ENCODE assay signal across 5 cellular contexts in genomic region chr3:69480986-69481385, GRCh38.
DNase-seq lines count a peak whose midpoint lies in the region; TF ChIP-seq lines count a peak whose summit lies in the region.
"Not testable (repeated sequence)": the region's sequence is repeated elsewhere in the genome, so short reads cannot be mapped to it uniquely, and the experiment has no call there.

No MANE protein-coding gene starts in this region.

- H3K27me3 ChIP-seq in H7 (ENCODE audit: control insufficient read depth, insufficient read depth, low read length): not testable (repeated sequence)

- DNase-seq in DMS53 (lab: John Stamatoyannopoulos, UW) (peak; percentile 45), head of caudate nucleus (peak in 26 of 42 donors; percentile 13 to 74 (median 48))
- DNase-seq in H7; endothelial cell (ENCODE audit: low spot score); nephron progenitor cell: not testable (repeated sequence)

- H3K4me1 Mint-ChIP-seq in endothelial cell (ENCODE audit: unreplicated experiment): not testable (repeated sequence)
- H3K4me1 Mint-ChIP-seq in nephron progenitor cell: peaks cover 35% of the 10 kb centered on the region

- H3K27me3 Mint-ChIP-seq in endothelial cell (ENCODE audit: unreplicated experiment); nephron progenitor cell (ENCODE audit: low read depth, poor library complexity): not testable (repeated sequence)

- not testable (repeated sequence) for H3K9me3 Mint-ChIP-seq in endothelial cell (ENCODE audit: unreplicated experiment)
- peaks cover 42% of the 10 kb centered on the region for H3K9me3 Mint-ChIP-seq in nephron progenitor cell

- H3K36me3 ChIP-seq in H7 (replicated peaks; ENCODE audit: control insufficient read depth, insufficient read depth, low read length): not testable (repeated sequence)

- peak overlapping the region; percentile 24 for H3K4me3 Mint-ChIP-seq in endothelial cell (ENCODE audit: unreplicated experiment)
- H3K4me3 Mint-ChIP-seq in nephron progenitor cell: not testable (repeated sequence)

- intact Hi-C loops in head of caudate nucleus (cut with DNase I): not testable (repeated sequence)

- TF ChIP-seq CTCF in endothelial cell (IDR thresholded peaks at IDR 0.05; ENCODE audit: unreplicated experiment); nephron progenitor cell (IDR thresholded peaks at IDR 0.05): not testable (repeated sequence)

- H3K4me3 ChIP-seq in H7 (ENCODE audit: insufficient read depth, low read depth, low read length): peak overlapping the region; percentile 10; the same call in 1 of the 2 replicates

- H3K27ac Mint-ChIP-seq in endothelial cell (ENCODE audit: unreplicated experiment): not testable (repeated sequence)
- peak overlapping the region; percentile 74 for H3K27ac Mint-ChIP-seq in nephron progenitor cell

- H3K36me3 Mint-ChIP-seq in endothelial cell (ENCODE audit: low read depth, unreplicated experiment): peaks cover 16% of the 10 kb centered on the region
- H3K36me3 Mint-ChIP-seq in nephron progenitor cell (ENCODE audit: low read depth): peaks cover 17% of the 10 kb centered on the region
